2 cellular contexts compared by ENCODE assay signal in genomic region chr5:140708787-140709186, GRCh38. TPM values are rescaled to one million over a fixed set of nuclear protein-coding genes. Genes with fewer than 3 reads are reported as not detected.
"Had no signal": no experiment of that assay in that cellular context is flagged by ENCODE, and none has a peak within 500 bp of the region (broad histone marks: within the 10 kb centered on the region; RNA-seq: fewer than 3 reads in every experiment).

No MANE protein-coding gene starts in this region.

RNA-seq across cellular contexts. Expression of gene DND1, which starts 35.4 kb away (rescaled TPM):
- total RNA-seq: epithelial cell of proximal tubule, urinary bladder had no signal
